In genomic region chr11:72352859-72353551, GRCh38 we compare ENCODE assay signal across 8 cellular contexts.
DNase-seq lines count a peak whose midpoint lies in the region; ATAC-seq and TF ChIP-seq lines count a peak whose summit lies in the region.

No MANE protein-coding gene starts in this region.

- no peaks in the 10 kb centered on the region for H3K27me3 ChIP-seq in colonic mucosa

- TF ChIP-seq CTCF in HEK293 (tag by site-specific recombination; IDR thresholded peaks at IDR 0.05) (peak; percentile 38; the same call in 1 of the 2 replicates), colonic mucosa (IDR thresholded peaks at IDR 0.05) (no peak)

- POLR2A ChIA-PET in HEK293 (lab: Yijun Ruan, JAX), result no interaction called here

- no peak overlapping the region for H3K4me3 ChIP-seq in HEK293 (ENCODE audit: low read depth, low read length)
- no peak overlapping the region for H3K4me3 ChIP-seq in colonic mucosa

- CTCF ChIA-PET in HEK293 (lab: Yijun Ruan, JAX), result interaction anchor here (0.6 to 3.3 kb wide), 22 partner anchors 8 to 131 kb away, joined by 3 to 24 read pairs (median 3); partner anchors contain the start of gene CLPB

- H3K9me3 Mint-ChIP-seq in activated naive CD4-positive, alpha-beta T cell treated with anti-CD3 and anti-CD28 coated beads, Interleukin-2, amount 50 U/mL, for 72 hours, result no peaks in the 10 kb centered on the region

- peaks cover 3% of the 10 kb centered on the region; the same call in 1 of the 2 replicates for H3K4me1 ChIP-seq in HEK293 (ENCODE audit: control insufficient read depth, insufficient read depth, low read length)
- H3K4me1 ChIP-seq in colonic mucosa, result no peaks in the 10 kb centered on the region

- no peak overlapping the region for H3K9ac ChIP-seq in colonic mucosa (ENCODE audit: low read depth in 2 of 2, low read length in 2 of 2)

- H3K9me3 ChIP-seq in HEK293 (ENCODE audit: control insufficient read depth, insufficient read depth, low read depth, low read length), result no peaks in the 10 kb centered on the region
- no peaks in the 10 kb centered on the region for H3K9me3 ChIP-seq in colonic mucosa

- no peak overlapping the region for H3K27ac Mint-ChIP-seq in activated naive CD4-positive, alpha-beta T cell treated with anti-CD3 and anti-CD28 coated beads, Interleukin-2, amount 50 U/mL, for 72 hours

- DNase-seq in activated naive CD4-positive, alpha-beta T cell treated with anti-CD3 and anti-CD28 coated beads, Interleukin-2, amount 50 U/mL, for 72 hours (ENCODE audit: low spot score in 2 of 2), result peak in 1 of 2 donors; percentile 35
- no peak for DNase-seq in activated naive CD4-positive, alpha-beta T cell treated with anti-CD3 and anti-CD28 coated beads, Interleukin-2, amount 50 U/mL, for 16 hours
- DNase-seq in NCI-H82 treated with DMSO at 0.1 percent for 48 hours (lab: John Stamatoyannopoulos, UW; ENCODE audit: unreplicated experiment) (peak; percentile 51), foreskin melanocyte (peak; percentile 78), colonic mucosa (no peak)
- no peak for DNase-seq in activated effector memory CD4-positive, alpha-beta T cell treated with Interleukin-2 at 50 U/mL for 16 hours
- no peak for DNase-seq in stimulated activated naive CD4-positive, alpha-beta T cell treated with Interleukin-2 at 50 U/mL for 16 hours (lab: John Stamatoyannopoulos, UW)

- H3K27ac ChIP-seq in HEK293 (ENCODE audit: extremely low read depth, low read depth, low read length) (no peak overlapping the region), colonic mucosa (no peak overlapping the region)

- peak; percentile 87 to 99 for ATAC-seq in activated naive CD4-positive, alpha-beta T cell treated with anti-CD3 and anti-CD28 coated beads, Interleukin-2, amount 50 U/mL, for 72 hours

- intact Hi-C loops in colonic mucosa (cut with DNase I), result no loop called here

- H3K36me3 ChIP-seq in HEK293 (ENCODE audit: control insufficient read depth in 2 of 2, insufficient read depth in 1 of 2, low read length in 2 of 2) (peaks cover 0 to 16% of the 10 kb centered on the region in 2 experiments; a peak in 1 of 3 replicates), colonic mucosa (no peaks in the 10 kb centered on the region)

- peaks cover 0 to 5% of the 10 kb centered on the region in 2 donors for H3K36me3 Mint-ChIP-seq in activated naive CD4-positive, alpha-beta T cell treated with anti-CD3 and anti-CD28 coated beads, Interleukin-2, amount 50 U/mL, for 72 hours

TF ChIP-seq in HEK293, 187 proteins besides CTCF, POLR2A, EP300 and RAD21:
- TF ChIP-seq ZNF501 (tag by site-specific recombination; IDR thresholded peaks at IDR 0.05), result 0 out of 2 replicates have a peak, but pooled peaks have one; percentile 20
- TF ChIP-seq ZNF544 (tag by site-specific recombination; IDR thresholded peaks at IDR 0.05), result no peak
- TF ChIP-seq ZNF239 (tag by site-specific recombination; IDR thresholded peaks at IDR 0.05), result no peak
- TF ChIP-seq ZNF248 (tag by site-specific recombination; IDR thresholded peaks at IDR 0.05), result no peak
- TF ChIP-seq ZNF692 (tag by site-specific recombination; IDR thresholded peaks at IDR 0.05), result peak; percentile 25; the same call in 1 of the 2 replicates
- TF ChIP-seq ZNF670 (tag by site-specific recombination; IDR thresholded peaks at IDR 0.05; ENCODE audit: low read depth), result no peak
- peak; percentile 53 for TF ChIP-seq ZNF335 (tag by site-specific recombination; conservative IDR thresholded peaks at IDR 0.05)
- TF ChIP-seq ZNF654 (tag by site-specific recombination; IDR thresholded peaks at IDR 0.05; ENCODE audit: low read depth), result peak; percentile 28
- TF ChIP-seq ZFHX2 (tag by site-specific recombination; conservative IDR thresholded peaks at IDR 0.05), result 0 out of 2 replicates have a peak, but pooled peaks have one; percentile 6
- TF ChIP-seq PBX3 (CRISPR knock-in tag; IDR thresholded peaks at IDR 0.05), result 0 out of 2 replicates have a peak, but pooled peaks have one; percentile 8
- no peak for TF ChIP-seq ZNF280D (tag by site-specific recombination; IDR thresholded peaks at IDR 0.05)

Comparison
In these comparisons a context has a peak if more than half of its experiments do, and no peak if none do; other contexts are left out.
1. DNase-seq: peak in NCI-H82 treated with DMSO at 0.1 percent for 48 hours (single experiment) and foreskin melanocyte (single experiment); none in activated naive CD4-positive, alpha-beta T cell treated with anti-CD3 and anti-CD28 coated beads, Interleukin-2, amount 50 U/mL, for 16 hours (single experiment), colonic mucosa (single experiment), activated effector memory CD4-positive, alpha-beta T cell treated with Interleukin-2 at 50 U/mL for 16 hours (single experiment) and stimulated activated naive CD4-positive, alpha-beta T cell treated with Interleukin-2 at 50 U/mL for 16 hours (single experiment).